24 cellular contexts compared by ENCODE assay signal in the genomic region with DNA sequence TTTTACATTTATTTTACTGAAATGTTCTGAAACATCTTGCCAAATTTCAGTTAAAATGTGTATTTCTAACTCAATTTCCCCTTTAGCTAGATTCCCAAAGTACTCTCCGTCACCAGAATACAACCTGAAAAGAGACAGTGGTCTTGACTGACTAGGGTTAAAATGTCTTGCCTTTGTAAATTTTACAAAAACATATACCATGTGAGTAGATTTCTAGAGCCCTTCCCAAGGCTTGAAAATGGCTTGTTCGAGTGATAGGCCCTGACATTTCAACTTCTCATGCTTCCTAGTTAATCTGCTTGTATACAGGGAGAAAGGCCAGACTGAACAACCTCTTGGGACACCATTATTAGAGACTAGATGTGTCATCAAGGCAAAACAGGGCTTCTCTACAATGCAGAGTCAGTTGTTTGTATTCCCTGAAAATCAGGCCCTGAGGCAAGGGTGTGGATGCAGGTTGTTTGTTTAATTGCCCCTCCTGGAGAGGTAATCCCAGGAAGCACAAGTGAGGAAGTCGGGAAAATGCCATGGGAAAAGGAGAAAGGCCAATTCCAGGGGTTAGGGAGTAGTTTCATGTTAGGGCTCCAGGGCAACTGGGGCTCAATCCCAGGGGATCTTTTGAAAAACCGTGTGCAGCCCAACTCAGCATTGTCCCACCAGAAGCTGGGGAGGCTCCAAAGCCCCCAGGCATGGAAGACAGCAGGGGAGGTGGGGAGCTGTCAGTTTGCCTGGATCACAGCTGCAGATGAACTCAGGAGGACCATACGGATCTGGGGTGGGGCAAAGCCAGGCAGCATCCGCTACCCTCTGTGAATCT. TPM values are rescaled to one million over a fixed set of nuclear protein-coding genes. Genes with fewer than 3 reads are reported as not detected.
DNase-seq lines count a peak whose midpoint lies in the region; ATAC-seq and TF ChIP-seq lines count a peak whose summit lies in the region.
"Had no signal": no experiment of that assay in that cellular context is flagged by ENCODE, and none has a peak within 500 bp of the region (broad histone marks: within the 10 kb centered on the region; RNA-seq: fewer than 3 reads in every experiment).

No MANE protein-coding gene starts in this region.

- no peaks in the 10 kb centered on the region for H3K4me1 ChIP-seq in left ventricle myocardium inferior
- peaks cover 8% of the 10 kb centered on the region for H3K4me1 ChIP-seq in endodermal cell (ENCODE audit: control insufficient read depth, insufficient read depth, low read length)
- H3K4me1 ChIP-seq in smooth muscle cell (ENCODE audit: low read depth): peaks cover 4% of the 10 kb centered on the region
- H3K4me1 ChIP-seq: BLaER1, parathyroid adenoma, testis had no signal

- H3K27ac ChIP-seq in left ventricle myocardium inferior (replicated peaks) (no peak overlapping the region), endodermal cell (ENCODE audit: low read depth, low read length) (no peak overlapping the region), smooth muscle cell (ENCODE audit: low read depth) (no peak overlapping the region)
- H3K27ac ChIP-seq: BLaER1, gastroesophageal sphincter, parathyroid adenoma, testis had no signal

- DNase-seq in left ventricle myocardium inferior (no peak), Right ventricle myocardium inferior (ENCODE audit: missing footprints) (no peak), NCI-H69 (lab: John Stamatoyannopoulos, UW) (peak; percentile 98), endodermal cell (peak; percentile 66), smooth muscle cell (lab: John Stamatoyannopoulos, UW; ENCODE audit: unreplicated experiment) (no peak), DMS153 (lab: John Stamatoyannopoulos, UW) (no peak), NCI-H128 (lab: John Stamatoyannopoulos, UW; ENCODE audit: unreplicated experiment) (no peak)
- DNase-seq: activated CD4-positive, CD25-positive, alpha-beta regulatory T cell treated with anti-CD3 and anti-CD28 coated beads, Interleukin-2, amount 50 U/mL, for 72 hours; activated naive CD4-positive, alpha-beta T cell treated with anti-CD3 and anti-CD28 coated beads for 36 hours; activated T-cell treated with anti-CD3 and anti-CD28 coated beads, Interleukin-2, amount 50 U/mL, for 24 hours; aorta; central memory CD4-positive, alpha-beta T cell; DMS 273 treated with DMSO at 0.1 percent for 48 hours; kidney glomerular epithelial cell; naive thymus-derived CD8-positive, alpha-beta T cell; NCI-H187; testis had no signal

- intact Hi-C loops in left ventricle myocardium inferior (cut with micrococcal nuclease): no loop called here
- intact Hi-C loops in Right ventricle myocardium inferior (cut with DNase I): loop anchor here (2.0 to 10.0 kb wide), 2 partner anchors 169 to 205 kb away; no protein-coding TSS in a partner anchor

- H3K79me2 ChIP-seq in smooth muscle cell (ENCODE audit: low read depth): no peaks in the 10 kb centered on the region
- H3K79me2 ChIP-seq: parathyroid adenoma had no signal

- H3K9me3 Mint-ChIP-seq in endodermal cell: no peaks in the 10 kb centered on the region
- H3K9me3 Mint-ChIP-seq: activated naive CD4-positive, alpha-beta T cell treated with anti-CD3 and anti-CD28 coated beads for 36 hours; activated T-cell treated with anti-CD3 and anti-CD28 coated beads, Interleukin-2, amount 50 U/mL, for 24 hours; memory B cell; naive thymus-derived CD8-positive, alpha-beta T cell; stimulated activated effector memory CD8-positive, alpha-beta T cell treated with anti-CD3 and anti-CD28 coated beads, Interleukin-12 subunit alpha, Interleukin-12 subunit beta, amount 100 ng/mL, for 72 hours had no signal

- no peaks in the 10 kb centered on the region for H3F3A ChIP-seq in smooth muscle cell (ENCODE audit: low read depth)

- no peaks in the 10 kb centered on the region for H3K36me3 Mint-ChIP-seq in endodermal cell (ENCODE audit: low read depth)
- H3K36me3 Mint-ChIP-seq: memory B cell; naive thymus-derived CD8-positive, alpha-beta T cell; stimulated activated effector memory CD8-positive, alpha-beta T cell treated with anti-CD3 and anti-CD28 coated beads, Interleukin-12 subunit alpha, Interleukin-12 subunit beta, amount 100 ng/mL, for 72 hours had no signal

- no peaks in the 10 kb centered on the region for H3K36me3 ChIP-seq in left ventricle myocardium inferior
- H3K36me3 ChIP-seq in endodermal cell (ENCODE audit: control insufficient read depth, insufficient read depth, low read length): no peaks in the 10 kb centered on the region
- no peaks in the 10 kb centered on the region for H3K36me3 ChIP-seq in smooth muscle cell (ENCODE audit: low read depth)
- H3K36me3 ChIP-seq: BLaER1, gastroesophageal sphincter had no signal

- H4K20me1 ChIP-seq in smooth muscle cell (ENCODE audit: low read depth): no peaks in the 10 kb centered on the region
- H4K20me1 ChIP-seq: BLaER1 had no signal

- H3K9ac ChIP-seq in endodermal cell (ENCODE audit: extremely low read depth, low read length, poor library complexity, severe bottlenecking) (no peak overlapping the region), smooth muscle cell (ENCODE audit: low read depth) (no peak overlapping the region)
- H3K9ac ChIP-seq: BLaER1, parathyroid adenoma had no signal

- H3K27ac Mint-ChIP-seq in endodermal cell: peak overlapping the region; percentile 40
- H3K27ac Mint-ChIP-seq: activated naive CD4-positive, alpha-beta T cell treated with anti-CD3 and anti-CD28 coated beads for 36 hours; activated T-cell treated with anti-CD3 and anti-CD28 coated beads, Interleukin-2, amount 50 U/mL, for 24 hours; memory B cell; stimulated activated effector memory CD8-positive, alpha-beta T cell treated with anti-CD3 and anti-CD28 coated beads, Interleukin-12 subunit alpha, Interleukin-12 subunit beta, amount 100 ng/mL, for 72 hours had no signal

- peak overlapping the region; percentile 43 for H3K4me3 ChIP-seq in left ventricle myocardium inferior
- no peak overlapping the region for H3K4me3 ChIP-seq in endodermal cell (ENCODE audit: low read length)
- H3K4me3 ChIP-seq in smooth muscle cell: no peak overlapping the region
- H3K4me3 ChIP-seq: BLaER1, gastroesophageal sphincter, testis had no signal

- H3K9me3 ChIP-seq in left ventricle myocardium inferior (replicated peaks) (no peaks in the 10 kb centered on the region), endodermal cell (ENCODE audit: control insufficient read depth, low read length) (no peaks in the 10 kb centered on the region), smooth muscle cell (replicated peaks; ENCODE audit: low read depth) (no peaks in the 10 kb centered on the region)
- H3K9me3 ChIP-seq: BLaER1, gastroesophageal sphincter, testis had no signal

- peak overlapping the region; percentile 79 for H2AFZ ChIP-seq in smooth muscle cell (ENCODE audit: low read depth)
- H2AFZ ChIP-seq: parathyroid adenoma had no signal

- H3K4me3 Mint-ChIP-seq in endodermal cell: no peak overlapping the region
- H3K4me3 Mint-ChIP-seq: activated naive CD4-positive, alpha-beta T cell treated with anti-CD3 and anti-CD28 coated beads for 36 hours; activated T-cell treated with anti-CD3 and anti-CD28 coated beads, Interleukin-2, amount 50 U/mL, for 24 hours; memory B cell; naive thymus-derived CD8-positive, alpha-beta T cell; stimulated activated effector memory CD8-positive, alpha-beta T cell treated with anti-CD3 and anti-CD28 coated beads, Interleukin-12 subunit alpha, Interleukin-12 subunit beta, amount 100 ng/mL, for 72 hours had no signal

- peaks cover 32% of the 10 kb centered on the region for H3K4me1 Mint-ChIP-seq in endodermal cell

- WGBS in endodermal cell (ENCODE audit: insufficient coverage in 1 of 2, insufficient read length in 1 of 2), 2 experiments: 77 to 82% methylated on average over 6 of the region's 6 CpGs
- 68% methylated on average over 6 of the region's 6 CpGs for WGBS in smooth muscle cell (ENCODE audit: low lambda C conversion rate)

- ATAC-seq in Right ventricle myocardium inferior: no peak
- no peak for ATAC-seq in GM21576 (IDR thresholded peaks at IDR 0.05; ENCODE audit: unreplicated experiment)
- ATAC-seq: gastroesophageal sphincter; naive thymus-derived CD8-positive, alpha-beta T cell; sciatic nerve; stimulated activated effector memory CD8-positive, alpha-beta T cell treated with anti-CD3 and anti-CD28 coated beads, Interleukin-12 subunit alpha, Interleukin-12 subunit beta, amount 100 ng/mL, for 72 hours had no signal

- no peak overlapping the region for H3K4me2 ChIP-seq in smooth muscle cell
- H3K4me2 ChIP-seq: BLaER1 had no signal

- no peaks in the 10 kb centered on the region for H3K27me3 ChIP-seq in left ventricle myocardium inferior (ENCODE audit: low read depth)
- no peaks in the 10 kb centered on the region for H3K27me3 ChIP-seq in endodermal cell (ENCODE audit: control insufficient read depth, insufficient read depth, low read length, poor library complexity, severe bottlenecking)
- no peaks in the 10 kb centered on the region for H3K27me3 ChIP-seq in smooth muscle cell (ENCODE audit: low read depth)
- H3K27me3 ChIP-seq: BLaER1, gastroesophageal sphincter, testis had no signal

- no peak for TF ChIP-seq CTCF in left ventricle myocardium inferior (IDR thresholded peaks at IDR 0.05; ENCODE audit: borderline replicate concordance)
- TF ChIP-seq CTCF in endodermal cell (conservative IDR thresholded peaks at IDR 0.05): no peak
- no peak for TF ChIP-seq CTCF in smooth muscle cell (IDR thresholded peaks at IDR 0.05; ENCODE audit: borderline replicate concordance, insufficient read depth, poor library complexity, severe bottlenecking)

- no peaks in the 10 kb centered on the region for H3K27me3 Mint-ChIP-seq in endodermal cell (ENCODE audit: insufficient read depth)
- H3K27me3 Mint-ChIP-seq: activated T-cell treated with anti-CD3 and anti-CD28 coated beads, Interleukin-2, amount 50 U/mL, for 24 hours; memory B cell had no signal

RNA-seq across cellular contexts. Expression of gene TFB1M, which starts 11.6 kb away (rescaled TPM):
- total RNA-seq in left ventricle myocardium inferior: 18.8 TPM
- total RNA-seq in Right ventricle myocardium inferior: 17.9 TPM
- 10 to 100 TPM; 38.8 to 43.0 TPM for total RNA-seq in endodermal cell
- polyA plus RNA-seq in endodermal cell (2013, experiment 1 of 2): 19.8 TPM
- 17.0 TPM for polyA plus RNA-seq in endodermal cell (2013, experiment 2 of 2)
- 12.9 and 16.9 TPM in 2 replicates for total RNA-seq in smooth muscle cell
- 12.1 and 14.7 TPM in 2 replicates for polyA plus RNA-seq in smooth muscle cell

Comparison
In these comparisons a context has a peak if more than half of its experiments do, and no peak if none do; other contexts are left out.
1. DNase-seq: peak in NCI-H69 (single experiment) and endodermal cell (single experiment); none in left ventricle myocardium inferior (single experiment), Right ventricle myocardium inferior (single experiment), smooth muscle cell (single experiment), DMS153 (single experiment) and NCI-H128 (single experiment).